ENCODE assay signal across 8 cellular contexts in genomic region chr10:103745264-103746247, GRCh38.
DNase-seq lines count a peak whose midpoint lies in the region; ATAC-seq and TF ChIP-seq lines count a peak whose summit lies in the region.

No MANE protein-coding gene starts in this region.

- ATAC-seq in Right ventricle myocardium superior (ENCODE audit: poor library complexity), result peak; percentile 10
- ATAC-seq in Right ventricle myocardium inferior, result no peak
- ATAC-seq in left ventricle myocardium superior, result peak; percentile 37
- ATAC-seq in upper lobe of left lung (ENCODE audit: low FRiP score in 2 of 2), result no peak

- H3K79me2 ChIP-seq in MM.1S (ENCODE audit: low read length), result no peaks in the 10 kb centered on the region

- H3K27me3 ChIP-seq in upper lobe of left lung (no peaks in the 10 kb centered on the region), MM.1S (replicated peaks; ENCODE audit: insufficient read depth, low read length) (no peaks in the 10 kb centered on the region)

- H3K36me3 ChIP-seq in upper lobe of left lung, result no peaks in the 10 kb centered on the region
- H3K36me3 ChIP-seq in MM.1S (replicated peaks; ENCODE audit: insufficient read depth, low read length), result no peaks in the 10 kb centered on the region

- no peak overlapping the region for H3K9ac ChIP-seq in MM.1S (ENCODE audit: low read length)

- no peaks in the 10 kb centered on the region for H3K9me2 ChIP-seq in MM.1S (replicated peaks; ENCODE audit: insufficient read depth, low read length)

- TF ChIP-seq EP300 in upper lobe of left lung (IDR thresholded peaks at IDR 0.05), result no peak

- no peaks in the 10 kb centered on the region for H3F3A ChIP-seq in MM.1S (ENCODE audit: insufficient read depth, low read length)

- WGBS in upper lobe of left lung, 2 donors, result 73 to 87% methylated on average over 12 to 17 of the region's 17 CpGs

- H4K20me1 ChIP-seq in MM.1S (ENCODE audit: insufficient read depth, low read length), result no peaks in the 10 kb centered on the region

- H3K4me3 ChIP-seq in upper lobe of left lung (no peak overlapping the region), MM.1S (ENCODE audit: low read length) (no peak overlapping the region)

- intact Hi-C loops in Right ventricle myocardium superior (cut with DNase I) (no loop called here), Right ventricle myocardium inferior (cut with DNase I) (no loop called here), left ventricle myocardium superior (cut with micrococcal nuclease) (no loop called here)

- H3K9me3 ChIP-seq in upper lobe of left lung (no peaks in the 10 kb centered on the region), MM.1S (replicated peaks; ENCODE audit: insufficient read depth, low read length) (no peaks in the 10 kb centered on the region)

- H3K4me2 ChIP-seq in MM.1S (ENCODE audit: low read depth, low read length), result no peak overlapping the region

- no peak for TF ChIP-seq POLR2A in upper lobe of left lung (IDR thresholded peaks at IDR 0.05)

- H2AFZ ChIP-seq in MM.1S (ENCODE audit: low read length), result no peak overlapping the region

- no peak for DNase-seq in Right ventricle myocardium superior
- DNase-seq in Right ventricle myocardium inferior (ENCODE audit: missing footprints), result no peak
- peak; percentile 70 to 79 for DNase-seq in activated CD4-positive, alpha-beta T cell treated with anti-CD3 and anti-CD28 coated beads, Interleukin-2, amount 50 U/mL, for 48 hours
- DNase-seq in left ventricle myocardium superior, result no peak
- DNase-seq in upper lobe of left lung, result no peak
- DNase-seq in MM.1S, result no peak
- no peak for DNase-seq in NCI-H2107 (lab: John Stamatoyannopoulos, UW)
- DNase-seq in NCI-H446 (lab: John Stamatoyannopoulos, UW), result no peak

- H3K27ac ChIP-seq in upper lobe of left lung (peak overlapping the region in 3 of 4 donors; percentile 19 to 69 (median 65)), MM.1S (ENCODE audit: low read length) (no peak overlapping the region)

- no peak for TF ChIP-seq CTCF in upper lobe of left lung (IDR thresholded peaks at IDR 0.05)
- TF ChIP-seq CTCF in MM.1S (IDR thresholded peaks at IDR 0.05; ENCODE audit: low read length), result no peak

- H3K4me1 ChIP-seq in upper lobe of left lung (peaks cover 4 to 20% (median 15%) of the 10 kb centered on the region in 4 donors), MM.1S (ENCODE audit: low read length) (no peaks in the 10 kb centered on the region)

Comparison
In these comparisons a context has a peak if more than half of its experiments do, and no peak if none do; other contexts are left out.
1. ATAC-seq: peak in Right ventricle myocardium superior (single experiment) and left ventricle myocardium superior (single experiment); none in Right ventricle myocardium inferior (single experiment) and upper lobe of left lung (0 of 2).
2. DNase-seq: peak in activated CD4-positive, alpha-beta T cell treated with anti-CD3 and anti-CD28 coated beads, Interleukin-2, amount 50 U/mL, for 48 hours (2 of 2); none in Right ventricle myocardium superior (single experiment), Right ventricle myocardium inferior (single experiment), left ventricle myocardium superior (single experiment), upper lobe of left lung (0 of 2), MM.1S (single experiment), NCI-H2107 (single experiment) and NCI-H446 (0 of 2).